In genomic region chr17:28119560-28119959, GRCh38 we compare ENCODE assay signal across 32 cellular contexts.
"Had no signal": no experiment of that assay in that cellular context is flagged by ENCODE, and none has a peak within 500 bp of the region (broad histone marks: within the 10 kb centered on the region; RNA-seq: fewer than 3 reads in every experiment).

No MANE protein-coding gene starts in this region.

- H3K27ac Mint-ChIP-seq: activated CD8-positive, alpha-beta T cell treated with anti-CD3 and anti-CD28 coated beads for 36 hours; activated naive CD8-positive, alpha-beta T cell; activated naive CD8-positive, alpha-beta T cell treated with anti-CD3 and anti-CD28 coated beads, Interleukin-2, amount 50 U/mL, for 24 hours had no signal

- H3K36me3 ChIP-seq: brain microvascular endothelial cell had no signal

- H3K27me3 ChIP-seq: brain microvascular endothelial cell had no signal

- DNase-seq: activated CD4-positive, alpha-beta T cell treated with anti-CD3 and anti-CD28 coated beads for 1 hour; activated CD4-positive, alpha-beta T cell treated with anti-CD3 and anti-CD28 coated beads for 48 hours; activated CD4-positive, CD25-positive, alpha-beta regulatory T cell; activated CD8-positive, alpha-beta T cell treated with anti-CD3 and anti-CD28 coated beads for 36 hours; activated effector memory CD4-positive, alpha-beta T cell treated with Interleukin-2 at 50 U/mL for 16 hours; activated naive CD4-positive, alpha-beta T cell treated with anti-CD3 and anti-CD28 coated beads, Interleukin-2, amount 10 ng/mL, durations not matched to agents 7 days and 5 days; activated naive CD8-positive, alpha-beta T cell treated with anti-CD3 and anti-CD28 coated beads, Interleukin-2, amount 50 U/mL, for 24 hours; activated T-cell treated with anti-CD3 and anti-CD28 coated beads, Interleukin-2, amount 50 U/mL, for 1 hour; anterior cingulate cortex; brain microvascular endothelial cell; central memory CD4-positive, alpha-beta T cell; NCI-H1092 treated with DMSO at 0.1 percent for 48 hours; NCI-H1417; NCI-H146; NCI-H187; NCI-H2029 treated with DMSO at 0.1 percent for 48 hours; NCI-H2107; NCI-H2171; NCI-H510A; NCI-H748 treated with DMSO at 0.1 percent for 48 hours; NK-92 treated with Interleukin-12 subunit alpha and Interleukin-12 subunit beta, amount 100 ng/mL, for 24 hours; PC-9; SW 1271; T-helper 1 cell; T-helper 2 cell; T-helper 9 cell had no signal

- H3K9me3 Mint-ChIP-seq: activated CD8-positive, alpha-beta T cell treated with anti-CD3 and anti-CD28 coated beads for 36 hours; activated naive CD4-positive, alpha-beta T cell treated with anti-CD3 and anti-CD28 coated beads, Interleukin-2, amount 10 ng/mL, durations not matched to agents 7 days and 5 days; activated naive CD8-positive, alpha-beta T cell treated with anti-CD3 and anti-CD28 coated beads, Interleukin-2, amount 50 U/mL, for 24 hours had no signal

- H3K27ac ChIP-seq: brain microvascular endothelial cell, PC-9, RWPE1, VCaP had no signal

- H3K27me3 Mint-ChIP-seq: activated CD8-positive, alpha-beta T cell treated with anti-CD3 and anti-CD28 coated beads for 36 hours; activated naive CD4-positive, alpha-beta T cell treated with anti-CD3 and anti-CD28 coated beads, Interleukin-2, amount 10 ng/mL, durations not matched to agents 7 days and 5 days; activated naive CD8-positive, alpha-beta T cell; activated naive CD8-positive, alpha-beta T cell treated with anti-CD3 and anti-CD28 coated beads, Interleukin-2, amount 50 U/mL, for 24 hours had no signal

- ATAC-seq: activated CD8-positive, alpha-beta T cell treated with anti-CD3 and anti-CD28 coated beads for 36 hours; activated naive CD8-positive, alpha-beta T cell treated with anti-CD3 and anti-CD28 coated beads, Interleukin-2, amount 50 U/mL, for 24 hours; Right ventricle myocardium inferior had no signal

- H3K4me3 ChIP-seq: K562, PC-9 had no signal

- FAIRE-seq: K562, RCC 7860 had no signal

- H3K4me3 Mint-ChIP-seq: activated CD8-positive, alpha-beta T cell treated with anti-CD3 and anti-CD28 coated beads for 36 hours; activated naive CD4-positive, alpha-beta T cell treated with anti-CD3 and anti-CD28 coated beads, Interleukin-2, amount 10 ng/mL, durations not matched to agents 7 days and 5 days; activated naive CD8-positive, alpha-beta T cell; activated naive CD8-positive, alpha-beta T cell treated with anti-CD3 and anti-CD28 coated beads, Interleukin-2, amount 50 U/mL, for 24 hours had no signal
